13 cellular contexts compared by ENCODE assay signal in the genomic region with DNA sequence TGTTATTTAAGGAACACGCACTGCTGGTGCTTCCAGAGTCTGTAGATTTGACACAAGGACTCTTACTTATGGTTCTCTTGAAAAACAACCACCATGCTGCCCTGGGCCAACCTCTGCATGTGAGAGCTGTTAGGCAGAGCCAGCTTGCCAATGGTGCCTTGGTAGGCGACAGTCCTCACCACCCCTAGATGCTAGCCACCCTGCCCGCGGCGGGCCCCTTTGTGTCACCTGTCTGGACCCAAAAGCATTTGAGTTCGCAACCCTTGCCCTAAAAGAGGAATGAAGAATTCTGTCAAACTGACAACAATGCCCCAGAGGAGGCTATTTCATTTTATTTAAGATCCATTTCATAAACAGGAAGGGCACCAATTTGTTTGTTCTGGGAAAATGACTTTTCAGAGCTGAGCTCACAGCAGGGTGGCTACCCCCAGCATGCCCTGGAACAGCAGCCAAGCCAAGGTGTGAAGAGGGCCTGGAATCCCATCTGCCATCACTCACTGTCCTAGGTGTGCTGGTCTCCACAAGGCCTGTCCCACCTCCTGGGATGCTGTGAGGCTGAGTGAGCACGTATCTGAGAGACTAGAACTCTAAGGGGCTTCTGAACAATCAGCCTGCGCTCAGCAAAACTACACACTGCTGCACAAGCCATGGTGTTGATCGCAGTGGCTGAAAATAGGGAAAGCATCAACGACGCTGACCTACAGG.
A peak's percentile ranks its signal among the peaks of the same experiment; 100 is the strongest.
DNase-seq lines count a peak whose midpoint lies in the region; ATAC-seq and TF ChIP-seq lines count a peak whose summit lies in the region.
"Had no signal": no experiment of that assay in that cellular context is flagged by ENCODE, and none has a peak within 500 bp of the region (broad histone marks: within the 10 kb centered on the region; RNA-seq: fewer than 3 reads in every experiment).

No MANE protein-coding gene starts in this region.

- H3K27me3 ChIP-seq in foreskin keratinocyte = no peaks in the 10 kb centered on the region
- no peaks in the 10 kb centered on the region for H3K27me3 ChIP-seq in suprapubic skin
- peaks cover 3% of the 10 kb centered on the region; the same call in 1 of the 2 replicates for H3K27me3 ChIP-seq in H7 (ENCODE audit: control insufficient read depth, insufficient read depth, low read length)
- H3K27me3 ChIP-seq: BLaER1 treated with 17β-estradiol and CSF1 and Interleukin-3, amounts not matched to agents 10 nM and 100 nM had no signal

- peaks cover 17% of the 10 kb centered on the region for H3K4me1 ChIP-seq in foreskin keratinocyte
- H3K4me1 ChIP-seq in suprapubic skin = peaks cover 12% of the 10 kb centered on the region
- H3K4me1 ChIP-seq: BLaER1 treated with 17β-estradiol and CSF1 and Interleukin-3, amounts not matched to agents 10 nM and 100 nM had no signal

- POLR2A ChIA-PET in RWPE1 (lab: Yijun Ruan, JAX; ENCODE audit: low non-redundant PET) = no interaction called here

- WGBS in suprapubic skin = 77% methylated on average over 10 of the region's 11 CpGs

- ATAC-seq in foreskin keratinocyte (no peak), GM18511 (IDR thresholded peaks at IDR 0.05; ENCODE audit: unreplicated experiment) (no peak)

- TF ChIP-seq CTCF in RWPE1 (conservative IDR thresholded peaks at IDR 0.05; ENCODE audit: low read depth) (no peak), foreskin keratinocyte (conservative IDR thresholded peaks at IDR 0.05) (no peak), suprapubic skin (IDR thresholded peaks at IDR 0.05) (no peak)

- CTCF ChIA-PET in RWPE1 (lab: Yijun Ruan, JAX) = interaction anchor here (0.8 kb wide), 1 partner anchor 61 kb away, joined by 3 read pairs; no protein-coding TSS in a partner anchor

- no peak for TF ChIP-seq EP300 in suprapubic skin (IDR thresholded peaks at IDR 0.05)

- H3K4me3 ChIP-seq in suprapubic skin (no peak overlapping the region), H7 (ENCODE audit: insufficient read depth, low read depth, low read length) (no peak overlapping the region)
- H3K4me3 ChIP-seq: BLaER1 treated with 17β-estradiol and CSF1 and Interleukin-3, amounts not matched to agents 10 nM and 100 nM had no signal

- no peak for TF ChIP-seq POLR2A in suprapubic skin (IDR thresholded peaks at IDR 0.05)

- H3K27ac ChIP-seq in RWPE1 = peak overlapping the region; percentile 12; the same call in 1 of the 2 replicates
- peak overlapping the region; percentile 66 for H3K27ac ChIP-seq in foreskin keratinocyte
- peak overlapping the region; percentile 70 for H3K27ac ChIP-seq in suprapubic skin
- H3K27ac ChIP-seq: BLaER1 treated with 17β-estradiol and CSF1 and Interleukin-3, amounts not matched to agents 10 nM and 100 nM had no signal

- H3K36me3 ChIP-seq in suprapubic skin (no peaks in the 10 kb centered on the region), H7 (replicated peaks; ENCODE audit: control insufficient read depth, insufficient read depth, low read length) (no peaks in the 10 kb centered on the region)
- H3K36me3 ChIP-seq: BLaER1 treated with 17β-estradiol and CSF1 and Interleukin-3, amounts not matched to agents 10 nM and 100 nM had no signal

- no peaks in the 10 kb centered on the region for H3K9me3 ChIP-seq in suprapubic skin

- DNase-seq in RWPE1 (ENCODE audit: low spot score) = no peak
- peak; percentile 22 for DNase-seq in cerebellar cortex (ENCODE audit: low spot score)
- no peak for DNase-seq in foreskin keratinocyte
- DNase-seq in suprapubic skin (ENCODE audit: low spot score in 2 of 2) = no peak
- DNase-seq in stimulated activated CD8-positive, alpha-beta memory T cell treated with anti-CD3 and anti-CD28 coated beads, Interleukin-4, amount 100 ng/mL, for 48 hours = no peak
- DNase-seq in H7 = no peak
- DNase-seq: ACHN; CD4-positive, CD25-positive, alpha-beta regulatory T cell; HCEC 1CT; IMR-90; KBM-7 had no signal

Comparison
In these comparisons a context has a peak if more than half of its experiments do, and no peak if none do; other contexts are left out.
1. H3K27ac ChIP-seq: peak in every context shown above with its lines; median percentile 70 in suprapubic skin; 66 in foreskin keratinocyte; 12 in RWPE1.